20 cellular contexts compared by ENCODE assay signal in genomic region chr14:67480011-67480410, GRCh38. TPM values are rescaled to one million over a fixed set of nuclear protein-coding genes. Genes with fewer than 3 reads are reported as not detected.
DNase-seq lines count a peak whose midpoint lies in the region; ATAC-seq, FAIRE-seq and TF ChIP-seq lines count a peak whose summit lies in the region.
"Had no signal": no experiment of that assay in that cellular context is flagged by ENCODE, and none has a peak within 500 bp of the region (broad histone marks: within the 10 kb centered on the region; RNA-seq: fewer than 3 reads in every experiment).

No MANE protein-coding gene starts in this region.

- H3K9ac ChIP-seq in K562 (ENCODE audit: insufficient read depth in 1 of 2, low read depth in 2 of 2, low read length in 2 of 2) = no peak overlapping the region

- CTCF ChIA-PET in CD8-positive, alpha-beta memory T cell (lab: Charles Lee) = interaction anchor here (1.0 to 1.8 kb wide), 4 partner anchors 11 to 91 kb away, joined by 3 to 4 read pairs (median 4); no protein-coding TSS in a partner anchor
- CTCF ChIA-PET in K562 (lab: Yijun Ruan, JAX; ENCODE audit: low intra/inter-chr PET ratio) = no interaction called here

- TF ChIP-seq POLR2A in K562 (conservative IDR thresholded peaks at IDR 0.05) (no peak), H54 (IDR thresholded peaks at IDR 0.05; ENCODE audit: low read depth, low read length) (no peak), GM12891 (IDR thresholded peaks at IDR 0.05; ENCODE audit: low read depth, low read length) (no peak)

- intact Hi-C loops in K562 (cut with micrococcal nuclease) = no loop called here

- TF ChIP-seq RAD21 in K562 (CRISPR knock-in tag; conservative IDR thresholded peaks at IDR 0.05 in 1 of 2, IDR thresholded peaks at IDR 0.05 in 1 of 2) = no peak

- H2AFZ ChIP-seq in K562 (ENCODE audit: low read depth, low read length) = no peak overlapping the region

- no TSS peak for BruUV-seq in K562 (replicated peaks; lab: Mats Ljungman, UMichigan)

- H3K4me1 ChIP-seq in CD8-positive, alpha-beta memory T cell (ENCODE audit: insufficient read depth, low read length) = peaks cover 8% of the 10 kb centered on the region
- H3K4me1 ChIP-seq in K562 (replicated peaks in 1 of 2; ENCODE audit: control insufficient read depth in 2 of 2, insufficient read depth in 2 of 2, low read length in 2 of 2) = peaks cover 0 to 4% of the 10 kb centered on the region in 2 experiments; a peak in 1 of 5 replicates
- H3K4me1 ChIP-seq: ascending aorta, colonic mucosa, upper lobe of left lung had no signal

- no peak overlapping the region for H3K4me3 ChIP-seq in CD8-positive, alpha-beta memory T cell (ENCODE audit: low read length)
- no peak overlapping the region for H3K4me3 ChIP-seq in K562
- H3K4me3 ChIP-seq: ascending aorta, colonic mucosa, skin epidermis, upper lobe of left lung had no signal

- H3K36me3 Mint-ChIP-seq in CD8-positive, alpha-beta memory T cell = peaks cover 5 to 81% (median 7%) of the 10 kb centered on the region in 3 donors
- peaks cover 12% of the 10 kb centered on the region for H3K36me3 Mint-ChIP-seq in activated T-cell treated with anti-CD3 and anti-CD28 coated beads, Interleukin-2, amount 50 U/mL, for 4 hours (ENCODE audit: insufficient read depth)

- no peak overlapping the region for H3K4me3 Mint-ChIP-seq in CD8-positive, alpha-beta memory T cell
- H3K4me3 Mint-ChIP-seq in activated T-cell treated with anti-CD3 and anti-CD28 coated beads, Interleukin-2, amount 50 U/mL, for 4 hours = no peak overlapping the region
- H3K4me3 Mint-ChIP-seq: B cell, immature natural killer cell had no signal

- H3K36me3 ChIP-seq in CD8-positive, alpha-beta memory T cell (ENCODE audit: insufficient read depth, low read length) = peaks cover 15% of the 10 kb centered on the region
- H3K36me3 ChIP-seq in K562 (ENCODE audit: control insufficient read depth, insufficient read depth, low read length) = no peaks in the 10 kb centered on the region
- H3K36me3 ChIP-seq: ascending aorta, colonic mucosa had no signal

- in situ Hi-C loops in K562 (cut with MboI) = no loop called here

- no peaks in the 10 kb centered on the region for H3K9me3 ChIP-seq in CD8-positive, alpha-beta memory T cell (ENCODE audit: low read length)
- no peaks in the 10 kb centered on the region for H3K9me3 ChIP-seq in K562 (replicated peaks; ENCODE audit: control insufficient read depth, insufficient read depth, low read depth, low read length)
- H3K9me3 ChIP-seq: ascending aorta, colonic mucosa, upper lobe of left lung had no signal

- WGBS in K562 (ENCODE audit: insufficient coverage, low coverage, missing lambda C conversion rate) = 3% methylated on average over 9 of the region's 9 CpGs

- H3K27ac ChIP-seq in CD8-positive, alpha-beta memory T cell (ENCODE audit: low read depth, low read length) = no peak overlapping the region
- no peak overlapping the region for H3K27ac ChIP-seq in K562 (ENCODE audit: extremely low read depth, low read depth, low read length)
- H3K27ac ChIP-seq: ascending aorta, colonic mucosa, skin epidermis, upper lobe of left lung had no signal

- H3K4me2 ChIP-seq in K562 (ENCODE audit: insufficient read depth, low read length) = no peak overlapping the region

- no peak for FAIRE-seq in K562 (lab: Jason Lieb, UNC)
- FAIRE-seq in H54 (lab: Jason Lieb, UNC) = no peak
- FAIRE-seq in GM12891 (lab: Jason Lieb, UNC) = no peak
- FAIRE-seq: H1 had no signal

- H3K4me1 Mint-ChIP-seq in CD8-positive, alpha-beta memory T cell = peaks cover 35 to 76% (median 48%) of the 10 kb centered on the region in 3 donors
- peaks cover 30% of the 10 kb centered on the region for H3K4me1 Mint-ChIP-seq in activated T-cell treated with anti-CD3 and anti-CD28 coated beads, Interleukin-2, amount 50 U/mL, for 4 hours (ENCODE audit: low read depth)

- no peaks in the 10 kb centered on the region for H3K27me3 ChIP-seq in CD8-positive, alpha-beta memory T cell (ENCODE audit: insufficient read depth, low read length, poor library complexity, severe bottlenecking)
- peaks cover 5 to 28% of the 10 kb centered on the region in 2 experiments; a peak in 3 of 5 replicates for H3K27me3 ChIP-seq in K562 (ENCODE audit: control insufficient read depth in 2 of 2, insufficient read depth in 2 of 2, low read length in 2 of 2)
- H3K27me3 ChIP-seq: ascending aorta, colonic mucosa, upper lobe of left lung had no signal

- TF ChIP-seq EP300 in K562 (IDR thresholded peaks at IDR 0.05; ENCODE audit: low read length) = no peak

- TF ChIP-seq CTCF in K562 (IDR thresholded peaks at IDR 0.05 in 2 of 3, conservative IDR thresholded peaks at IDR 0.05 in 1 of 3; ENCODE audit: insufficient read depth in 2 of 3, low read depth in 1 of 3, low read length in 3 of 3) = no peak

- POLR2A ChIA-PET in CD8-positive, alpha-beta memory T cell (lab: Charles Lee) = no interaction called here
- POLR2A ChIA-PET in K562 (lab: Yijun Ruan, JAX) = no interaction called here

- peak; percentile 31; the same call in 1 of the 3 replicates for ATAC-seq in K562
- ATAC-seq in activated T-cell treated with anti-CD3 and anti-CD28 coated beads, Interleukin-2, amount 50 U/mL, for 4 hours = no peak

- H3K27me3 Mint-ChIP-seq in CD8-positive, alpha-beta memory T cell = no peaks in the 10 kb centered on the region
- H3K27me3 Mint-ChIP-seq in activated T-cell treated with anti-CD3 and anti-CD28 coated beads, Interleukin-2, amount 50 U/mL, for 4 hours (ENCODE audit: low read depth) = no peaks in the 10 kb centered on the region
- H3K27me3 Mint-ChIP-seq: B cell had no signal

- H4K20me1 ChIP-seq in K562 (replicated peaks; ENCODE audit: control insufficient read depth, insufficient read depth, low read length) = no peaks in the 10 kb centered on the region

- H3K27ac Mint-ChIP-seq in CD8-positive, alpha-beta memory T cell = peak overlapping the region in 5 of 8 donors; percentile 17 to 64 (median 51)
- H3K27ac Mint-ChIP-seq: B cell had no signal

- no peaks in the 10 kb centered on the region for H3K79me2 ChIP-seq in K562 (ENCODE audit: control insufficient read depth, insufficient read depth, low read length)

- H3K9me1 ChIP-seq in K562 (ENCODE audit: control insufficient read depth, insufficient read depth, low read length) = no peaks in the 10 kb centered on the region

- DNase-seq in CD8-positive, alpha-beta memory T cell = no peak
- peak; percentile 27 for DNase-seq in DMS79 (lab: John Stamatoyannopoulos, UW)
- peak; percentile 77 for DNase-seq in NCI-H510A (lab: John Stamatoyannopoulos, UW)
- peak; percentile 5 to 27 (median 22) for DNase-seq in K562 (ENCODE audit: extremely low read depth in 1 of 4, low spot score in 3 of 4)
- no peak for DNase-seq in H54 (ENCODE audit: insufficient read length, low spot score)
- DNase-seq in GM12891 (ENCODE audit: insufficient read length, low spot score) = no peak
- DNase-seq in activated T-cell treated with anti-CD3 and anti-CD28 coated beads, Interleukin-2, amount 50 U/mL, for 4 hours = no peak
- DNase-seq in SIG-M5 (lab: John Stamatoyannopoulos, UW) = no peak
- DNase-seq: activated effector memory CD4-positive, alpha-beta T cell treated with anti-CD3 and anti-CD28 coated beads, Interleukin-2, amount 50 U/mL, for 16 hours; colonic mucosa; EL; immature natural killer cell; mesendoderm; nucleus accumbens; stimulated activated naive CD4-positive, alpha-beta T cell treated with Interleukin-2 at 50 U/mL for 16 hours; upper lobe of left lung had no signal

- no peaks in the 10 kb centered on the region for H3K9me3 Mint-ChIP-seq in CD8-positive, alpha-beta memory T cell
- H3K9me3 Mint-ChIP-seq in activated T-cell treated with anti-CD3 and anti-CD28 coated beads, Interleukin-2, amount 50 U/mL, for 4 hours = no peaks in the 10 kb centered on the region
- H3K9me3 Mint-ChIP-seq: immature natural killer cell had no signal

RNA-seq across cellular contexts. Expression of gene TMEM229B, which starts 8.5 kb away (rescaled TPM):
- total RNA-seq in CD8-positive, alpha-beta memory T cell = 1 to 10 TPM; 3.2 to 4.4 TPM
- 34.4 TPM for polyA plus RNA-seq in CD8-positive, alpha-beta memory T cell
- total RNA-seq in K562 (2011; cell fraction: chromatin; rRNA removed; ENCODE audit: low replicate concordance) = not detected in 2 replicates
- total RNA-seq in K562 (2011; cell fraction: nucleolus; rRNA removed) = not detected in 2 replicates
- total RNA-seq in K562 (2011; cell fraction: nucleoplasm; rRNA removed) = not detected in 2 replicates
- total RNA-seq in K562 (2014; rRNA removed) (not detected in 2 replicates), K562 (2014; rRNA removed; fragmentation: Illumina TruSeq; extraction: Trizol) (not detected in 2 replicates), K562 (2015; rRNA removed; fragmentation: Illumina TruSeq; extraction: Trizol) (not detected in 2 replicates), K562 (2021) (0.11 TPM in 1 of 2 replicates, not detected in the other)
- polyA plus RNA-seq in K562 (2011; rRNA removed) (not detected in 2 replicates), K562 (2014; fragmentation: Illumina TruSeq; extraction: Trizol) (not detected in 2 replicates), K562 (2014; fragmentation: Nextera tagmentation; extraction: Ambion mirVana) (not detected), K562 (2014; rRNA removed) (not detected in 2 replicates)
- 0.34 TPM in 1 of 2 replicates, not detected in the other for polyA plus RNA-seq in K562 (2011; cell fraction: cytosol; rRNA removed)
- polyA plus RNA-seq in K562 (2011; cell fraction: nucleus; rRNA removed) = 0.03 TPM in 1 of 2 replicates, not detected in the other
- polyA plus RNA-seq in K562 (2012) = 0.01 and 0.15 TPM in 2 replicates
- polyA minus RNA-seq in K562 (2011; rRNA and poly(A)+ RNA removed) = not detected in 2 replicates
- polyA minus RNA-seq in K562 (2011; cell fraction: cytosol; rRNA and poly(A)+ RNA removed) = not detected in 2 replicates
- 0.13 TPM in 1 of 2 replicates, not detected in the other for polyA minus RNA-seq in K562 (2011; cell fraction: nucleus; rRNA and poly(A)+ RNA removed)
- polyA plus RNA-seq in GM12891 (2012; ENCODE audit: low read depth, missing spikeins) = 0.85 TPM
- total RNA-seq in activated T-cell treated with anti-CD3 and anti-CD28 coated beads, Interleukin-2, amount 50 U/mL, for 4 hours = 1 to 10 TPM; 3.5 to 4.9 (median 4.2) TPM

RNA-seq across cellular contexts. Expression of gene PLEKHH1, which starts 53.1 kb away (rescaled TPM):
- total RNA-seq in CD8-positive, alpha-beta memory T cell = under 1 TPM; 0.77 to 0.86 TPM
- not detected for polyA plus RNA-seq in CD8-positive, alpha-beta memory T cell
- total RNA-seq in K562 (2011; cell fraction: chromatin; rRNA removed; ENCODE audit: low replicate concordance) = 52.8 and 57.1 TPM in 2 replicates
- 21.8 and 23.4 TPM in 2 replicates for total RNA-seq in K562 (2011; cell fraction: nucleolus; rRNA removed)
- total RNA-seq in K562 (2011; cell fraction: nucleoplasm; rRNA removed) = 31.3 and 43.5 TPM in 2 replicates
- 2.1 and 2.5 TPM in 2 replicates for total RNA-seq in K562 (2014; rRNA removed)
- total RNA-seq in K562 (2014; rRNA removed; fragmentation: Illumina TruSeq; extraction: Trizol) = 2.9 and 4.0 TPM in 2 replicates
- total RNA-seq in K562 (2015; rRNA removed; fragmentation: Illumina TruSeq; extraction: Trizol) = 1.7 and 2.2 TPM in 2 replicates
- 4.3 and 5.7 TPM in 2 replicates for total RNA-seq in K562 (2021)
- polyA plus RNA-seq in K562 (2011; rRNA removed) = 3.7 and 6.6 TPM in 2 replicates
- polyA plus RNA-seq in K562 (2011; cell fraction: cytosol; rRNA removed) = 2.3 and 4.4 TPM in 2 replicates
- 20.3 and 22.6 TPM in 2 replicates for polyA plus RNA-seq in K562 (2011; cell fraction: nucleus; rRNA removed)
- polyA plus RNA-seq in K562 (2012) = 2.3 and 6.1 TPM in 2 replicates
- polyA plus RNA-seq in K562 (2014; fragmentation: Illumina TruSeq; extraction: Trizol) = 3.6 and 5.1 TPM in 2 replicates
- polyA plus RNA-seq in K562 (2014; fragmentation: Nextera tagmentation; extraction: Ambion mirVana) = 1 to 10 TPM in 1 of 2 experiments, under 1 TPM in 1; 0.76 to 1.3 TPM
- polyA plus RNA-seq in K562 (2014; rRNA removed) = 5.9 and 6.2 TPM in 2 replicates
- polyA minus RNA-seq in K562 (2011; rRNA and poly(A)+ RNA removed) = 3.1 and 5.2 TPM in 2 replicates
- 0.86 and 5.0 TPM in 2 replicates for polyA minus RNA-seq in K562 (2011; cell fraction: cytosol; rRNA and poly(A)+ RNA removed)
- 5.9 and 8.3 TPM in 2 replicates for polyA minus RNA-seq in K562 (2011; cell fraction: nucleus; rRNA and poly(A)+ RNA removed)
- 0.69 TPM for polyA plus RNA-seq in GM12891 (2012; ENCODE audit: low read depth, missing spikeins)
- 1 to 10 TPM; 1.1 to 2.3 (median 1.1) TPM for total RNA-seq in activated T-cell treated with anti-CD3 and anti-CD28 coated beads, Interleukin-2, amount 50 U/mL, for 4 hours

Comparison
In these comparisons a context has a peak if more than half of its experiments do, and no peak if none do; other contexts are left out.
1. DNase-seq: peak in DMS79 (single experiment), NCI-H510A (single experiment) and K562 (4 of 4); none in CD8-positive, alpha-beta memory T cell (0 of 5), H54 (single experiment), GM12891 (single experiment), activated T-cell treated with anti-CD3 and anti-CD28 coated beads, Interleukin-2, amount 50 U/mL, for 4 hours (single experiment) and SIG-M5 (single experiment).